16 cellular contexts compared by ENCODE assay signal in the genomic region with DNA sequence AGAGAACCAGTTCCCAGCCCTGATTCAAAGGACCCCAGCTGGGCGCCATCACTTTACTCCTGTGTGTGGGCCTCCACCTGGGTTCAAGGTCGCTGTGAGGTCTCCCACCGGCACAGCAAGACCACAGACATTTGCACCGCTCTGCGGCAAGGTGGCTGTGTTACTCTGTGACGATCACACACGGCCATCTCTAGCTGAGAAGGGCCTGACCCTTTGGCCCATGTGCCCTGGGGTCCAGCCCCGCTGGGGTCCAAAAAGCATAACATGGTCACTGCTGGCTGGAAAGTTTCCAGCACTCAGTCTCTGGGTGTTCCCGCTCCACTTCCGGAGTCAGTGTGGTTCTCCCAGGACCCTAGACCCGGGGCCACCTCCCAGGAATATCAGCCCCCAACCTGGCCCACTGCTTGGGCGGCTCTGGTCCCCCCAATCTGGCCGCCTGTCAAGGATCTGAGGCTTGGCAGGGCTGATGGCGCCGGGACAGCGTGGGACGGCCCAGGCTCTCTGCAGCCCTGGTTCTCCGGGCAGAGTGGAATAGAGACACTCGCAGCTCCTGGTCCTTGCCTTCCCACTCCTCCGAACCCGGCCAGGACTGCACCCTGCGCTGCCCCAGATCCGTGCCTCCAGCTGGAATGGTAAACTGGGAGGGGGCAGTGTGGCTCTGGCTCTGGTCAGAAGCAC. TPM values are rescaled to one million over a fixed set of nuclear protein-coding genes. Genes with fewer than 3 reads are reported as not detected.
"Had no signal": no experiment of that assay in that cellular context is flagged by ENCODE, and none has a peak within 500 bp of the region (broad histone marks: within the 10 kb centered on the region; RNA-seq: fewer than 3 reads in every experiment).

No MANE protein-coding gene starts in this region.

- H3K36me3 Mint-ChIP-seq: natural killer cell had no signal

- H3K27ac Mint-ChIP-seq: activated naive CD4-positive, alpha-beta T cell treated with anti-CD3 and anti-CD28 coated beads for 36 hours had no signal

- H3K4me3 Mint-ChIP-seq: activated naive CD4-positive, alpha-beta T cell treated with anti-CD3 and anti-CD28 coated beads for 36 hours had no signal

- H3K27ac ChIP-seq: body of pancreas, ovary, thyroid gland, VCaP had no signal

- H3K9me3 ChIP-seq: body of pancreas, ovary, SK-N-SH, thyroid gland had no signal

- H3K9me3 Mint-ChIP-seq: activated naive CD4-positive, alpha-beta T cell treated with anti-CD3 and anti-CD28 coated beads for 36 hours; natural killer cell had no signal

- H3K9ac ChIP-seq: SK-N-SH had no signal

- H3K36me3 ChIP-seq: ovary, thyroid gland had no signal

- H3K4me3 ChIP-seq: body of pancreas, ovary, smooth muscle cell, thyroid gland had no signal

- ATAC-seq: body of pancreas, esophagus mucosa, left colon, natural killer cell had no signal

- DNase-seq: activated CD4-positive, alpha-beta T cell treated with anti-CD3 and anti-CD28 coated beads for 48 hours; activated naive CD4-positive, alpha-beta T cell treated with anti-CD3 and anti-CD28 coated beads for 36 hours; amniotic stem cell; body of pancreas; dermis blood vessel endothelial cell; left colon; mammary epithelial cell; natural killer cell; ovary; T-helper 1 cell; thyroid gland had no signal

- H3K4me2 ChIP-seq: SK-N-SH, smooth muscle cell had no signal

- H3K27me3 ChIP-seq: ovary, thyroid gland had no signal

RNA-seq across cellular contexts. Expression of a gene that starts 3.9 kb away (rescaled TPM):
- total RNA-seq: activated naive CD4-positive, alpha-beta T cell treated with anti-CD3 and anti-CD28 coated beads for 36 hours; dermis blood vessel endothelial cell; esophagus mucosa; natural killer cell; renal cortical epithelial cell; smooth muscle cell had no signal
- polyA plus RNA-seq: SK-N-SH, smooth muscle cell had no signal
